Comparison of ENCODE assay signal across 9 cellular contexts in the genomic region with DNA sequence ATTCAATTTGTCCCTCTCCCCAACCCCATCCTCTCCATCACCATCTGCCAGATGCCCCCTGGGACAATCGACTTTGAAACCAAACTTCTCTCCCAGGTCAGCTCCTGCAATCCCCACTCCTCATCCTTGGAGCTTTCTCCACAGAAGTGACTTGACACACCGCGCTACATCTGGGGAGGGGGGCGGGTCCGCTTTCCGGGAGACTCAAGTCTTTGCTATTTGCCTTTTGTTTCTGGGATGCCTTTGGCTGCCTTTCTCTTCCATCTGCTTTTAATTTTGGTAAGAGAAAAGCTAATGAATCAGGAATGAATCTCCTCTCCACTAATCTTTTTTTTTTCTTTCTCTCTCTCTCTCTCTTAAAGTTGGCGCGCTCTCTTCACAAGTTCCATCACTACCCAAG. TPM values are rescaled to one million over a fixed set of nuclear protein-coding genes. Genes with fewer than 3 reads are reported as not detected.
DNase-seq lines count a peak whose midpoint lies in the region; ATAC-seq and TF ChIP-seq lines count a peak whose summit lies in the region.
"Had no signal": no experiment of that assay in that cellular context is flagged by ENCODE, and none has a peak within 500 bp of the region (broad histone marks: within the 10 kb centered on the region; RNA-seq: fewer than 3 reads in every experiment).

No MANE protein-coding gene starts in this region.

- no peaks in the 10 kb centered on the region for H3K9me3 ChIP-seq in breast epithelium

- no peaks in the 10 kb centered on the region for H3K4me1 ChIP-seq in breast epithelium

- H3K27me3 ChIP-seq in breast epithelium (no peaks in the 10 kb centered on the region), kidney epithelial cell (ENCODE audit: control insufficient read depth, insufficient read depth, low read length) (peaks cover 2% of the 10 kb centered on the region)

- peak overlapping the region; percentile 87 to 91 for H3K4me3 Mint-ChIP-seq in activated T-cell treated with anti-CD3 and anti-CD28 coated beads, Interleukin-2, amount 50 U/mL, for 72 hours
- peak overlapping the region; percentile 93 for H3K4me3 Mint-ChIP-seq in type B pancreatic cell

- intact Hi-C loops in breast epithelium (cut with DNase I; ENCODE audit: low total_unique reads): no loop called here

- DNase-seq in activated T-cell treated with anti-CD3 and anti-CD28 coated beads, Interleukin-2, amount 50 U/mL, for 72 hours: no peak
- DNase-seq in activated T-cell treated with anti-CD3 and anti-CD28 coated beads, Interleukin-2, amount 50 U/mL, for 1 hour: no peak
- DNase-seq in breast epithelium (ENCODE audit: low spot score in 2 of 2) (no peak), kidney epithelial cell (ENCODE audit: low read depth) (no peak), type B pancreatic cell (ENCODE audit: extremely low spot score, unreplicated experiment) (no peak), NCI-H2107 (lab: John Stamatoyannopoulos, UW) (no peak)
- DNase-seq in stimulated activated CD4-positive, alpha-beta T cell treated with anti-CD3 and anti-CD28 coated beads, Interleukin-4, amount 100 ng/mL, for 4 hours: no peak
- DNase-seq: effector CD8-positive, alpha-beta T cell had no signal

- no peaks in the 10 kb centered on the region for H3K36me3 Mint-ChIP-seq in activated T-cell treated with anti-CD3 and anti-CD28 coated beads, Interleukin-2, amount 50 U/mL, for 72 hours (ENCODE audit: insufficient read depth in 2 of 2)
- peaks cover 11% of the 10 kb centered on the region for H3K36me3 Mint-ChIP-seq in type B pancreatic cell

- H3K4me3 ChIP-seq in breast epithelium (peak overlapping the region; percentile 82 to 86 (median 85)), kidney epithelial cell (ENCODE audit: low read depth, low read length) (peak overlapping the region; percentile 63)

- no peaks in the 10 kb centered on the region for H3K9me3 Mint-ChIP-seq in activated T-cell treated with anti-CD3 and anti-CD28 coated beads, Interleukin-2, amount 50 U/mL, for 72 hours
- H3K9me3 Mint-ChIP-seq in type B pancreatic cell: no peaks in the 10 kb centered on the region

- ATAC-seq in activated T-cell treated with anti-CD3 and anti-CD28 coated beads, Interleukin-2, amount 50 U/mL, for 72 hours (replicated peaks in 1 of 2): no peak
- ATAC-seq in GM19397 (IDR thresholded peaks at IDR 0.05; ENCODE audit: unreplicated experiment): no peak

- H3K27ac Mint-ChIP-seq in activated T-cell treated with anti-CD3 and anti-CD28 coated beads, Interleukin-2, amount 50 U/mL, for 72 hours: no peak overlapping the region
- peak overlapping the region; percentile 83 for H3K27ac Mint-ChIP-seq in type B pancreatic cell

- H3K36me3 ChIP-seq in breast epithelium: no peaks in the 10 kb centered on the region
- no peaks in the 10 kb centered on the region for H3K36me3 ChIP-seq in kidney epithelial cell (ENCODE audit: control insufficient read depth, insufficient read depth, low read length)

- H3K27me3 Mint-ChIP-seq in activated T-cell treated with anti-CD3 and anti-CD28 coated beads, Interleukin-2, amount 50 U/mL, for 72 hours (ENCODE audit: low read depth): peaks cover 66% of the 10 kb centered on the region
- H3K27me3 Mint-ChIP-seq in type B pancreatic cell: peaks cover 27% of the 10 kb centered on the region

- H3K4me1 Mint-ChIP-seq in activated T-cell treated with anti-CD3 and anti-CD28 coated beads, Interleukin-2, amount 50 U/mL, for 72 hours (ENCODE audit: low read depth): peaks cover 20% of the 10 kb centered on the region
- peaks cover 20% of the 10 kb centered on the region for H3K4me1 Mint-ChIP-seq in type B pancreatic cell (ENCODE audit: unreplicated experiment)

- no peak for TF ChIP-seq CTCF in breast epithelium (IDR thresholded peaks at IDR 0.05)
- TF ChIP-seq CTCF in kidney epithelial cell (IDR thresholded peaks at IDR 0.05; ENCODE audit: insufficient read depth, low read length, poor library complexity, severe bottlenecking): no peak
- no peak for TF ChIP-seq CTCF in type B pancreatic cell (conservative IDR thresholded peaks at IDR 0.05)

- no peak for TF ChIP-seq POLR2A in breast epithelium (IDR thresholded peaks at IDR 0.05)

- H3K27ac ChIP-seq in breast epithelium: peak overlapping the region; percentile 88 to 94

RNA-seq across cellular contexts. Expression of a gene that starts 0.7 kb away (rescaled TPM):
- total RNA-seq in activated T-cell treated with anti-CD3 and anti-CD28 coated beads, Interleukin-2, amount 50 U/mL, for 72 hours: under 1 TPM; 0.07 to 0.56 TPM
- total RNA-seq in breast epithelium (10 to 100 TPM; 20.8 to 73.2 (median 49.2) TPM), kidney epithelial cell (46.1 and 54.1 TPM in 2 replicates), type B pancreatic cell (ENCODE audit: low replicate concordance) (16.9 and 168 TPM in 2 replicates)

Comparison
In these comparisons a context has a peak if more than half of its experiments do, and no peak if none do; other contexts are left out.
1. RNA of a gene that starts 0.7 kb away (total RNA-seq): 16.9 to 168 TPM in type B pancreatic cell, 20.8 to 73.2 TPM in breast epithelium and 46.1 to 54.1 TPM in kidney epithelial cell; 0.07 to 0.56 TPM in activated T-cell treated with anti-CD3 and anti-CD28 coated beads, Interleukin-2, amount 50 U/mL, for 72 hours; every median in the first group is over 10 times any median in the second.